1 cellular context compared by ENCODE assay signal in the genomic region with DNA sequence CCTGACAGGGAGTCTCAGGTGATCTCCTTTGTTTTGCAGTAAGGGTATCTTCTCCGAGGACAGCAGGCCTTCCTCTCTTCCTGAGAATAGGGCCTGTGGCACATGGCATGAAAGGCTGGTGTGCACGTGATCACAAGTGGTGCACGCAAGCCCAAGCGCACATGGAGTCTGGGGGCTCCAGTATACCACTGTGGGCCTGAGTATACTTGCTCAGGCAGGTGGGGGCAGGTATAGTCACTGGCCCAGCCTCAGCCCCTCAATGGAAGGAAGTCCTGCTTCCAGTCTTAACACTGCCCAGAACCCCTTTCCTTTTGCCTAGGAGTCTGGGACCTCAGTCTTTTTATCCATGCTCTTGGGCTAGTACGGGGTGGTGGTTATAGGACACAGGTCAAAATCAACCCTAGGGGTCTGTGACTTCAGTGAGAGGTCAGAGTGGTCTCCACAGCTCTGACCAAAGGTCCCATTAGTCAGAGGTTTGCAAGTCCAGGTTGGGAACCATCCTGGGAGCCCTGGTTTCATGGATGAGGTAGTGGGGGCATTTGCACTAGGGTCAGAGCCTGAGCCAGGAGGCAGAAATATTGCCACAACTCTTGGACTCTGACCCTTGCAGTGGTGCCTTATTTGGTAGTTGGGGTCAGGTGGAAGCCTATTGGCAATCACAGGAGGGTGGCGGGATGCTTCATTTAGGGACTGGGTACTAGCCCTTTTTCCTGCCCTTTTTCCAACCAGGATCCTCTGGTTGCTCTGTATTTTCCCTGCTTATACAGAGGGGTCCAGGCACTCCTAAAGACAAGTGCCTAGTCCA.
TF ChIP-seq lines count a peak whose summit lies in the region.

No MANE protein-coding gene starts in this region.

TF ChIP-seq in H1, 55 proteins besides CTCF, POLR2A, EP300 and RAD21:
- TF ChIP-seq SAP30 (IDR thresholded peaks at IDR 0.05; ENCODE audit: insufficient read depth, insufficient replicate concordance, low read length): no peak
